In the genomic region with DNA sequence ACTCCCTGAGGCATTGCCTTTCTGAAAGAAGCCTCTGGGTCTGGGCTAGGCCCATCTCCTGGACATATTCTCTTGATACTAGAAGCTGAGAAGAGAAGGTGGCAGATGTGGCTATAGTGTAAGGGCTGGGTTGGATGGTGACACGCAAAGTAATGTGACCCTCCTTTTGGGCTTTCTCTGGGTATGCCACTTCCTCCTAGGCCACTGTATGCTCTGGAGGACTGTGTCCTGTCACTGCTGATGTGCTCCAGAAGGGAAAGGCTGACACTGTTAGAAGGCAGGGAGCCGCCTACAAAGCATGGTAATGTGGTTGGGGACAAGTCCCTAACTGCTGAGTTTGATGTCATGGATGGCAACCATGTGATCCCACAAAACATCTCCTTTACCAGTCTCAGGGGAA, we compare ENCODE assay signal across 23 cellular contexts.
DNase-seq lines count a peak whose midpoint lies in the region; ATAC-seq and TF ChIP-seq lines count a peak whose summit lies in the region.
"Had no signal": no experiment of that assay in that cellular context is flagged by ENCODE, and none has a peak within 500 bp of the region (broad histone marks: within the 10 kb centered on the region; RNA-seq: fewer than 3 reads in every experiment).

No MANE protein-coding gene starts in this region.

- no peak overlapping the region for H2BK15ac ChIP-seq in IMR-90 (ENCODE audit: low read depth, low read length)

- no peak overlapping the region for H4K5ac ChIP-seq in IMR-90 (ENCODE audit: low read depth, low read length)

- H4K91ac ChIP-seq in IMR-90 (ENCODE audit: insufficient read depth, low read depth, low read length), result no peak overlapping the region

- dilution Hi-C loops in IMR-90 (cut with HindIII; ENCODE audit: low sequenced_read_pairs, unreplicated experiment), result no loop called here

- H4K8ac ChIP-seq in IMR-90 (ENCODE audit: low read depth in 2 of 2, low read length in 2 of 2), result no peak overlapping the region

- H3K14ac ChIP-seq in IMR-90 (replicated peaks; ENCODE audit: low read depth, low read length), result no peak overlapping the region

- H2BK5ac ChIP-seq in IMR-90 (ENCODE audit: low read depth, low read length, poor library complexity, severe bottlenecking), result no peak overlapping the region

- H3K9me3 Mint-ChIP-seq in activated T-helper 1 cell treated with anti-CD3 and anti-CD28 coated beads, Interleukin-12 subunit alpha, Interleukin-12 subunit beta, Interleukin-2, Interleukin-4 antibody, amounts not matched to agents 30 ng/mL and 10 ng/mL and 1 ng/mL, durations not matched to agents 14 hours and 24 hours and 36 hours, result no peaks in the 10 kb centered on the region
- H3K9me3 Mint-ChIP-seq: CD8-positive, alpha-beta memory T cell; GM23338 had no signal

- ATAC-seq in IMR-90 (ENCODE audit: low read depth), result no peak
- no peak for ATAC-seq in HG02678 (IDR thresholded peaks at IDR 0.05; ENCODE audit: unreplicated experiment)
- ATAC-seq: GM23338, Panc1, SK-N-SH treated with all-trans-retinoic acid at 6 μM for 48 hours had no signal

- no peak overlapping the region for H2BK20ac ChIP-seq in IMR-90 (ENCODE audit: low read depth, low read length)

- H3K79me1 ChIP-seq in IMR-90 (ENCODE audit: low read depth in 1 of 2, low read length in 2 of 2), result peaks cover 29 to 78% of the 10 kb centered on the region in 2 experiments

- DNase-seq in IMR-90 (no peak), breast epithelium (ENCODE audit: low spot score in 2 of 2) (no peak), osteoblast (ENCODE audit: insufficient read length, low spot score, missing footprints) (no peak), hepatic stellate cell (ENCODE audit: low spot score) (no peak)
- no peak for DNase-seq in activated T-helper 1 cell treated with anti-CD3 and anti-CD28 coated beads, Interleukin-12 subunit alpha, Interleukin-12 subunit beta, Interleukin-2, Interleukin-4 antibody, amounts not matched to agents 30 ng/mL and 10 ng/mL and 1 ng/mL, durations not matched to agents 14 hours and 24 hours and 36 hours (ENCODE audit: low spot score)
- DNase-seq: Calu3; CD8-positive, alpha-beta memory T cell; DMS153; Kasumi-1; MM.1S; NCI-H1092; NCI-H1436; NCI-H187 treated with DMSO at 0.1 percent for 48 hours; NCI-H2227 treated with DMSO at 0.1 percent for 48 hours; NCI-H510A; NCI-H774; NK-92 treated with Interleukin-12 subunit alpha and Interleukin-12 subunit beta, amount 100 ng/mL, for 24 hours had no signal

- peak overlapping the region; percentile 60; the same call in 1 of the 2 replicates for H3K23ac ChIP-seq in IMR-90 (ENCODE audit: low read depth, low read length)

- no peaks in the 10 kb centered on the region for H3K4me1 Mint-ChIP-seq in activated T-helper 1 cell treated with anti-CD3 and anti-CD28 coated beads, Interleukin-12 subunit alpha, Interleukin-12 subunit beta, Interleukin-2, Interleukin-4 antibody, amounts not matched to agents 30 ng/mL and 10 ng/mL and 1 ng/mL, durations not matched to agents 14 hours and 24 hours and 36 hours (ENCODE audit: low read depth)
- H3K4me1 Mint-ChIP-seq: CD8-positive, alpha-beta memory T cell had no signal

- H3K4ac ChIP-seq in IMR-90 (ENCODE audit: low read depth, low read length), result no peak overlapping the region

- H3K79me2 ChIP-seq in osteoblast (ENCODE audit: insufficient read depth, low read length), result peaks cover 3% of the 10 kb centered on the region

- BruUV-seq in IMR-90 (replicated peaks; lab: Mats Ljungman, UMichigan), result no TSS peak

- no peak for TF ChIP-seq RAD21 in IMR-90 (IDR thresholded peaks at IDR 0.05; ENCODE audit: low read length)

- WGBS in IMR-90 (ENCODE audit: extremely low coverage in 2 of 2, insufficient read length in 1 of 2), 2 experiments, result 100% methylated on average over 1 of the region's 2 CpGs; no CpG with 5 or more reads in 1 of the 2 experiments

- intact Hi-C loops in IMR-90 (cut with micrococcal nuclease) (no loop called here), breast epithelium (cut with DNase I; ENCODE audit: low total_unique reads) (no loop called here)
- intact Hi-C loops in activated T-helper 1 cell treated with anti-CD3 and anti-CD28 coated beads, Interleukin-12 subunit alpha, Interleukin-12 subunit beta, Interleukin-2, Interleukin-4 antibody, amounts not matched to agents 30 ng/mL and 10 ng/mL and 1 ng/mL, durations not matched to agents 14 hours and 24 hours and 36 hours (cut with micrococcal nuclease), result no loop called here

- H3K27ac ChIP-seq in IMR-90 (ENCODE audit: insufficient read depth, low read length) (no peak overlapping the region), breast epithelium (peak overlapping the region; percentile 46 to 68), osteoblast (ENCODE audit: low read depth, low read length) (peak overlapping the region; percentile 38), subcutaneous abdominal adipose tissue (ENCODE audit: low read depth, low read length) (peak overlapping the region; percentile 33)
- H3K27ac ChIP-seq: C4-2B had no signal

- H3K4me1 ChIP-seq in IMR-90 (ENCODE audit: control insufficient read depth, insufficient read depth, low read length), result peaks cover 10% of the 10 kb centered on the region
- H3K4me1 ChIP-seq in breast epithelium, result no peaks in the 10 kb centered on the region
- H3K4me1 ChIP-seq in osteoblast (ENCODE audit: insufficient read depth, low read length), result peaks cover 23% of the 10 kb centered on the region
- peaks cover 3 to 22% (median 15%) of the 10 kb centered on the region in 5 donors for H3K4me1 ChIP-seq in subcutaneous abdominal adipose tissue (ENCODE audit: control insufficient read depth in 5 of 5, insufficient read depth in 5 of 5, low read length in 5 of 5)

- H3K27me3 Mint-ChIP-seq in activated T-helper 1 cell treated with anti-CD3 and anti-CD28 coated beads, Interleukin-12 subunit alpha, Interleukin-12 subunit beta, Interleukin-2, Interleukin-4 antibody, amounts not matched to agents 30 ng/mL and 10 ng/mL and 1 ng/mL, durations not matched to agents 14 hours and 24 hours and 36 hours (ENCODE audit: insufficient read depth), result peaks cover 5% of the 10 kb centered on the region

- peaks cover 17% of the 10 kb centered on the region for H3K9me1 ChIP-seq in IMR-90 (ENCODE audit: insufficient read depth, low read length)

- TF ChIP-seq POLR2A in IMR-90 (IDR thresholded peaks at IDR 0.05; ENCODE audit: low read depth, low read length) (no peak), breast epithelium (IDR thresholded peaks at IDR 0.05) (no peak)

- peaks cover 26% of the 10 kb centered on the region for H4K20me1 ChIP-seq in IMR-90 (ENCODE audit: insufficient read depth, low read length)
- peaks cover 9% of the 10 kb centered on the region for H4K20me1 ChIP-seq in osteoblast (ENCODE audit: insufficient read depth, low read length)

- H3K27ac Mint-ChIP-seq in activated T-helper 1 cell treated with anti-CD3 and anti-CD28 coated beads, Interleukin-12 subunit alpha, Interleukin-12 subunit beta, Interleukin-2, Interleukin-4 antibody, amounts not matched to agents 30 ng/mL and 10 ng/mL and 1 ng/mL, durations not matched to agents 14 hours and 24 hours and 36 hours, result no peak overlapping the region
- H3K27ac Mint-ChIP-seq: CD8-positive, alpha-beta memory T cell had no signal

- H3K4me3 Mint-ChIP-seq in activated T-helper 1 cell treated with anti-CD3 and anti-CD28 coated beads, Interleukin-12 subunit alpha, Interleukin-12 subunit beta, Interleukin-2, Interleukin-4 antibody, amounts not matched to agents 30 ng/mL and 10 ng/mL and 1 ng/mL, durations not matched to agents 14 hours and 24 hours and 36 hours, result no peak overlapping the region
- H3K4me3 Mint-ChIP-seq: CD8-positive, alpha-beta memory T cell; GM23338 had no signal

- H3K56ac ChIP-seq in IMR-90 (ENCODE audit: extremely low read depth, insufficient read depth, low read length), result no peak overlapping the region

- H3K4me2 ChIP-seq in IMR-90 (ENCODE audit: low read depth, low read length), result no peak overlapping the region
- no peak overlapping the region for H3K4me2 ChIP-seq in osteoblast (ENCODE audit: insufficient read depth, low read length)
- H3K4me2 ChIP-seq: GM23338 had no signal

- POLR2A ChIA-PET in IMR-90 (lab: Charles Lee; ENCODE audit: unreplicated experiment), result no interaction called here

- no peak overlapping the region for H2BK120ac ChIP-seq in IMR-90 (ENCODE audit: low read depth, low read length)

- no peak overlapping the region for H2AK9ac ChIP-seq in IMR-90 (replicated peaks; ENCODE audit: low read depth, low read length, poor library complexity)

- no peak for TF ChIP-seq CTCF in IMR-90 (conservative IDR thresholded peaks at IDR 0.05; ENCODE audit: low read depth, low read length)
- TF ChIP-seq CTCF in breast epithelium (IDR thresholded peaks at IDR 0.05), result no peak
- TF ChIP-seq CTCF in osteoblast (IDR thresholded peaks at IDR 0.05; ENCODE audit: extremely low read depth, low read depth, low read length), result no peak

- H3K36me3 ChIP-seq in IMR-90 (ENCODE audit: control insufficient read depth, insufficient read depth, low read length) (peaks cover 55% of the 10 kb centered on the region), breast epithelium (no peaks in the 10 kb centered on the region), osteoblast (ENCODE audit: insufficient read depth, low read length) (peaks cover 66% of the 10 kb centered on the region), subcutaneous abdominal adipose tissue (ENCODE audit: control insufficient read depth in 5 of 5, insufficient read depth in 5 of 5, low read length in 5 of 5) (peaks cover 18 to 84% (median 67%) of the 10 kb centered on the region in 5 donors)

- in situ Hi-C loops in IMR-90 (cut with MboI; ENCODE audit: low sequenced_read_pairs), result loop anchor here (25.0 kb wide), 1 partner anchor 107 kb away; no protein-coding TSS in a partner anchor

- H3K27me3 ChIP-seq in IMR-90 (ENCODE audit: control insufficient read depth, insufficient read depth, low read length) (no peaks in the 10 kb centered on the region), breast epithelium (no peaks in the 10 kb centered on the region), osteoblast (ENCODE audit: insufficient read depth, low read length) (no peaks in the 10 kb centered on the region), subcutaneous abdominal adipose tissue (ENCODE audit: control insufficient read depth in 5 of 5, insufficient read depth in 4 of 5, low read length in 5 of 5) (no peaks in the 10 kb centered on the region)

- no peaks in the 10 kb centered on the region for H3K36me3 Mint-ChIP-seq in activated T-helper 1 cell treated with anti-CD3 and anti-CD28 coated beads, Interleukin-12 subunit alpha, Interleukin-12 subunit beta, Interleukin-2, Interleukin-4 antibody, amounts not matched to agents 30 ng/mL and 10 ng/mL and 1 ng/mL, durations not matched to agents 14 hours and 24 hours and 36 hours (ENCODE audit: low read depth)

- no peak overlapping the region for H2AK5ac ChIP-seq in IMR-90 (ENCODE audit: low read depth, low read length)

- no peak overlapping the region for H3K18ac ChIP-seq in IMR-90 (ENCODE audit: low read depth, low read length)

- H3K9ac ChIP-seq in IMR-90 (ENCODE audit: low read depth, low read length) (no peak overlapping the region), subcutaneous abdominal adipose tissue (ENCODE audit: low read length in 5 of 5) (no peak overlapping the region)

- H2AFZ ChIP-seq in IMR-90 (replicated peaks; ENCODE audit: low read length, poor library complexity) (no peak overlapping the region), osteoblast (ENCODE audit: low read length) (no peak overlapping the region)
- H2AFZ ChIP-seq: GM23338 had no signal

- CTCF ChIA-PET in IMR-90 (lab: Yijun Ruan, JAX), result no interaction called here

- H3K4me3 ChIP-seq in IMR-90 (ENCODE audit: insufficient read depth, low read depth, low read length), result no peak overlapping the region
- no peak overlapping the region for H3K4me3 ChIP-seq in breast epithelium
- H3K4me3 ChIP-seq in osteoblast (ENCODE audit: insufficient read depth, low read length), result no peak overlapping the region
- H3K4me3 ChIP-seq in subcutaneous abdominal adipose tissue (ENCODE audit: low read depth in 1 of 5, low read length in 5 of 5), result no peak overlapping the region
- H3K4me3 ChIP-seq: GM23338 had no signal

- H3K9me3 ChIP-seq in IMR-90 (ENCODE audit: control insufficient read depth, insufficient read depth, low read length) (no peaks in the 10 kb centered on the region), breast epithelium (no peaks in the 10 kb centered on the region), osteoblast (ENCODE audit: low read depth, low read length) (no peaks in the 10 kb centered on the region), subcutaneous abdominal adipose tissue (ENCODE audit: control insufficient read depth in 5 of 5, low read length in 5 of 5) (no peaks in the 10 kb centered on the region)
